In the genomic region with DNA sequence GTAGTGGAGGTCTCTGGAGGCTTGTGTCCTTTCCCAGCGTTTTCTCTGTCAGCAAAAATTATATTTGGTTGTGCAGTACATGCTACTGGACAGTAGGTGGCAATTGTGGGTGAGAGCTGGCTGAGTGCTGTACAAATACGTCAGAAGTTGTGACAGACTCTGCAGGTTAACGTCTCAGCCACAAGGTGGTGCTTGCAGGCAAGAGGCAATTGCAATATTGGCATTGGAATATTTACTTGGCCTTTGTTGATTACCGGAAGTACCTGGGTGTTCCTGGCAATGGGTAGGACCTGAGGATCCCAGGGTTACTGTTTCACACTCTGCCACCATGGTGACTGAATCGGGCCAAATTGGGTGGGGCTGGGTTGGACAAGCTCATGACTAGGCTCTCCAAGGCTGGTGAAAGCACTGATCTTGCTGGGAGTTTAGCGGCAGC, we compare ENCODE assay signal across 8 cellular contexts.
DNase-seq lines count a peak whose midpoint lies in the region; ATAC-seq and TF ChIP-seq lines count a peak whose summit lies in the region.

No MANE protein-coding gene starts in this region.

- no peaks in the 10 kb centered on the region for H3K9me2 ChIP-seq in hepatocyte (replicated peaks; ENCODE audit: insufficient read depth)

- H3K79me2 ChIP-seq in hepatocyte: no peaks in the 10 kb centered on the region

- no peaks in the 10 kb centered on the region for H3K9me3 ChIP-seq in hepatocyte (ENCODE audit: low read depth)

- ATAC-seq in GM18868 (IDR thresholded peaks at IDR 0.05; ENCODE audit: unreplicated experiment) (peak; percentile 100), HG02943 (IDR thresholded peaks at IDR 0.05; ENCODE audit: low read depth, unreplicated experiment) (peak; percentile 98)

- peak; percentile 76 for TF ChIP-seq CTCF in hepatocyte (IDR thresholded peaks at IDR 0.05; ENCODE audit: poor library complexity)

- H3K4me3 ChIP-seq in hepatocyte: no peak overlapping the region

- H3K4me2 ChIP-seq in hepatocyte: no peak overlapping the region

- no peaks in the 10 kb centered on the region for H3K4me1 ChIP-seq in hepatocyte (ENCODE audit: insufficient read depth)

- H2AFZ ChIP-seq in hepatocyte: no peak overlapping the region

- no peaks in the 10 kb centered on the region for H4K20me1 ChIP-seq in hepatocyte (ENCODE audit: insufficient read depth, poor library complexity, severe bottlenecking)

- no peaks in the 10 kb centered on the region for H3K27me3 ChIP-seq in hepatocyte

- no peaks in the 10 kb centered on the region for H3K36me3 ChIP-seq in hepatocyte (replicated peaks; ENCODE audit: insufficient read depth, low read depth)

- WGBS in hepatocyte (ENCODE audit: low lambda C conversion rate, missing lambda C conversion rate): 40% methylated on average over 6 of the region's 6 CpGs

- H3K27ac ChIP-seq in hepatocyte: no peak overlapping the region

- DNase-seq in COLO829 (ENCODE audit: low spot score) (peak; percentile 71), NCI-H1092 treated with DMSO at 0.1 percent for 48 hours (lab: John Stamatoyannopoulos, UW) (peak; percentile 69), SW 1271 (lab: John Stamatoyannopoulos, UW) (peak; percentile 67 to 85), hepatocyte (ENCODE audit: low spot score) (peak; percentile 78), epidermal melanocyte (ENCODE audit: insufficient read length, low spot score) (no peak)
- no peak for DNase-seq in stimulated activated CD4-positive, alpha-beta T cell treated with anti-CD3 and anti-CD28 coated beads, Interleukin-12 subunit alpha, Interleukin-12 subunit beta, amount 100 ng/mL, for 4 hours

Comparison
In these comparisons a context has a peak if more than half of its experiments do, and no peak if none do; other contexts are left out.
1. DNase-seq: peak in COLO829 (single experiment), NCI-H1092 treated with DMSO at 0.1 percent for 48 hours (single experiment), SW 1271 (2 of 2) and hepatocyte (single experiment); none in epidermal melanocyte (single experiment) and stimulated activated CD4-positive, alpha-beta T cell treated with anti-CD3 and anti-CD28 coated beads, Interleukin-12 subunit alpha, Interleukin-12 subunit beta, amount 100 ng/mL, for 4 hours (single experiment).